Comparison of ENCODE assay signal across 25 cellular contexts in genomic region chr1:219917281-219917680, GRCh38. TPM values are rescaled to one million over a fixed set of nuclear protein-coding genes. Genes with fewer than 3 reads are reported as not detected.
DNase-seq lines count a peak whose midpoint lies in the region; ATAC-seq and TF ChIP-seq lines count a peak whose summit lies in the region.
"Had no signal": no experiment of that assay in that cellular context is flagged by ENCODE, and none has a peak within 500 bp of the region (broad histone marks: within the 10 kb centered on the region; RNA-seq: fewer than 3 reads in every experiment).

No MANE protein-coding gene starts in this region.

- H3K79me1 ChIP-seq in trophoblast cell (ENCODE audit: low read length) (no peaks in the 10 kb centered on the region), neuronal stem cell (ENCODE audit: low read depth, low read length) (no peaks in the 10 kb centered on the region)

- H3K79me2 ChIP-seq in HCT116 (ENCODE audit: insufficient read depth, low read length), result no peaks in the 10 kb centered on the region
- H3K79me2 ChIP-seq in trophoblast cell (ENCODE audit: control insufficient read depth, insufficient read depth, low read length, poor library complexity), result no peaks in the 10 kb centered on the region

- H3K4me1 ChIP-seq in HCT116 (ENCODE audit: control insufficient read depth in 1 of 2, insufficient read depth in 2 of 2, low read length in 2 of 2) (peaks cover 8 to 15% of the 10 kb centered on the region in 2 experiments), trophoblast cell (ENCODE audit: control insufficient read depth in 1 of 2, insufficient read depth in 2 of 2, low read length in 2 of 2) (no peaks in the 10 kb centered on the region), ovary (ENCODE audit: insufficient read depth) (no peaks in the 10 kb centered on the region), neuronal stem cell (ENCODE audit: control insufficient read depth in 2 of 2, insufficient read depth in 1 of 2, low read depth in 1 of 2, low read length in 2 of 2) (no peaks in the 10 kb centered on the region)
- H3K4me1 ChIP-seq: BE2C, BLaER1 had no signal

- intact Hi-C loops in HCT116 (cut with micrococcal nuclease) (no loop called here), ovary (cut with DNase I) (no loop called here)

- H3K18ac ChIP-seq in trophoblast cell (ENCODE audit: low read length) (no peak overlapping the region), neuronal stem cell (ENCODE audit: low read length) (no peak overlapping the region)

- BruUV-seq in HCT116 (replicated peaks; lab: Mats Ljungman, UMichigan), result no TSS peak

- RAD21 ChIA-PET in HCT116 (lab: Charles Lee; ENCODE audit: low non-redundant PET in 1 of 2, low total read pairs in 2 of 2, uncharacterized antibody in 2 of 2, unreplicated experiment in 2 of 2), result no interaction called here

- no peak overlapping the region for H3K4ac ChIP-seq in trophoblast cell (ENCODE audit: low read depth, low read length)
- no peak overlapping the region for H3K4ac ChIP-seq in neuronal stem cell (ENCODE audit: low read length)

- no peak; the same call in 1 of the 2 replicates for ATAC-seq in HCT116
- ATAC-seq: GM12878 had no signal

- H2BK120ac ChIP-seq in trophoblast cell (ENCODE audit: insufficient read depth, low read length, poor library complexity), result no peak overlapping the region
- H2BK120ac ChIP-seq in neuronal stem cell (ENCODE audit: low read depth, low read length), result no peak overlapping the region

- TF ChIP-seq CTCF in HCT116 (IDR thresholded peaks at IDR 0.05 in 2 of 3, conservative IDR thresholded peaks at IDR 0.05 in 1 of 3; ENCODE audit: borderline replicate concordance in 1 of 3, insufficient read depth in 1 of 3, low read depth in 2 of 3, low read length in 2 of 3) (no peak), ovary (IDR thresholded peaks at IDR 0.05) (no peak)

- H4K20me1 ChIP-seq in HCT116 (ENCODE audit: insufficient read depth), result no peaks in the 10 kb centered on the region
- H4K20me1 ChIP-seq: BLaER1 had no signal

- no peak overlapping the region for H3K9ac ChIP-seq in HCT116 (ENCODE audit: low read length)
- no peak overlapping the region for H3K9ac ChIP-seq in trophoblast cell (ENCODE audit: low read length)
- no peak overlapping the region for H3K9ac ChIP-seq in neuronal stem cell (ENCODE audit: low read depth, low read length, poor library complexity)
- H3K9ac ChIP-seq: BLaER1 had no signal

- no peak for TF ChIP-seq RAD21 in HCT116 (IDR thresholded peaks at IDR 0.05; ENCODE audit: low read depth)

- POLR2A ChIA-PET in HCT116 (lab: Charles Lee), result no interaction called here

- no peak overlapping the region for H3K23ac ChIP-seq in trophoblast cell (ENCODE audit: low read length)
- no peak overlapping the region for H3K23ac ChIP-seq in neuronal stem cell (ENCODE audit: low read depth, low read length, poor library complexity)

- H4K8ac ChIP-seq in trophoblast cell (ENCODE audit: low read depth, low read length) (no peak overlapping the region), neuronal stem cell (ENCODE audit: low read depth, low read length) (no peak overlapping the region)

- H2AK5ac ChIP-seq in trophoblast cell (ENCODE audit: low read length) (no peak overlapping the region), neuronal stem cell (ENCODE audit: low read depth, low read length) (no peak overlapping the region)

- no peaks in the 10 kb centered on the region for H3K9me2 ChIP-seq in HCT116 (ENCODE audit: insufficient read depth)

- H2BK12ac ChIP-seq in trophoblast cell (ENCODE audit: low read length) (no peak overlapping the region), neuronal stem cell (ENCODE audit: low read length) (no peak overlapping the region)

- H3K14ac ChIP-seq in trophoblast cell (ENCODE audit: low read length) (no peak overlapping the region), neuronal stem cell (ENCODE audit: low read length) (no peak overlapping the region)

- H3K36me3 ChIP-seq in HCT116 (ENCODE audit: control insufficient read depth in 1 of 2, insufficient read depth in 2 of 2, low read length in 2 of 2), result no peaks in the 10 kb centered on the region
- no peaks in the 10 kb centered on the region for H3K36me3 ChIP-seq in trophoblast cell (ENCODE audit: control insufficient read depth in 1 of 2, insufficient read depth in 2 of 2, low read length in 2 of 2)
- no peaks in the 10 kb centered on the region for H3K36me3 ChIP-seq in ovary
- no peaks in the 10 kb centered on the region for H3K36me3 ChIP-seq in neuronal stem cell (replicated peaks in 1 of 2; ENCODE audit: control insufficient read depth in 2 of 2, insufficient read depth in 2 of 2, low read length in 2 of 2)
- H3K36me3 ChIP-seq: BE2C, BLaER1 had no signal

- H4K12ac ChIP-seq in trophoblast cell (ENCODE audit: low read depth, low read length), result no peak overlapping the region

- CTCF ChIA-PET in HCT116 (lab: Charles Lee), result no interaction called here

- no peak for TF ChIP-seq EP300 in ovary (IDR thresholded peaks at IDR 0.05)

- H3K9me3 ChIP-seq in HCT116 (ENCODE audit: control insufficient read depth in 1 of 2, insufficient read depth in 1 of 2, low read depth in 1 of 2, low read length in 2 of 2) (no peaks in the 10 kb centered on the region), trophoblast cell (ENCODE audit: insufficient read depth, low read depth, low read length) (no peaks in the 10 kb centered on the region), ovary (no peaks in the 10 kb centered on the region), neuronal stem cell (replicated peaks in 1 of 2; ENCODE audit: control insufficient read depth in 2 of 2, insufficient read depth in 1 of 2, low read depth in 1 of 2, low read length in 2 of 2) (no peaks in the 10 kb centered on the region)
- H3K9me3 ChIP-seq: A549, BE2C, BLaER1 had no signal

- H4K91ac ChIP-seq in trophoblast cell (ENCODE audit: low read depth, low read length), result no peak overlapping the region
- H4K91ac ChIP-seq in neuronal stem cell (ENCODE audit: low read depth, low read length, poor library complexity), result no peak overlapping the region

- DNase-seq in HCT116 (ENCODE audit: low read depth, low spot score) (no peak), epithelial cell of prostate (ENCODE audit: low read depth, low spot score) (no peak), trophoblast cell (peak; percentile 66 to 70), ovary (no peak), neuronal stem cell (ENCODE audit: low spot score) (no peak)
- DNase-seq: BE2C; C1 segment of cervical spinal cord; CD4-positive, alpha-beta memory T cell; CD4-positive, CD25-positive, alpha-beta regulatory T cell; CD8-positive, alpha-beta memory T cell; COR-L47; DMS 273 treated with DMSO at 0.1 percent for 48 hours; DMS153; DMS79; DND-41; GDM1 had no signal

- H3K27me3 ChIP-seq in HCT116 (ENCODE audit: insufficient read depth, low read length) (peaks cover 9% of the 10 kb centered on the region; the same call in 1 of the 2 replicates), trophoblast cell (ENCODE audit: insufficient read depth, low read length) (no peaks in the 10 kb centered on the region), ovary (no peaks in the 10 kb centered on the region), neuronal stem cell (ENCODE audit: control insufficient read depth in 3 of 3, insufficient read depth in 3 of 3, low read depth in 1 of 3, low read length in 3 of 3) (peaks cover 0 to 7% (median 0%) of the 10 kb centered on the region in 3 experiments)
- H3K27me3 ChIP-seq: BLaER1 had no signal

- peak overlapping the region; percentile 91 for H2AFZ ChIP-seq in HCT116 (ENCODE audit: low read depth, low read length, poor library complexity, severe bottlenecking)
- no peak overlapping the region for H2AFZ ChIP-seq in trophoblast cell (ENCODE audit: insufficient read depth, low read length, poor library complexity)
- no peak overlapping the region for H2AFZ ChIP-seq in neuronal stem cell (ENCODE audit: low read length)

- H3K4me3 ChIP-seq in HCT116 (replicated peaks in 1 of 2; ENCODE audit: low read depth in 1 of 2, low read length in 2 of 2), result 0 out of 4 replicates have a peak overlapping the region, but pooled peaks of 1 of the 2 experiments have one; percentile 5
- no peak overlapping the region for H3K4me3 ChIP-seq in trophoblast cell (ENCODE audit: low read depth, low read length)
- no peak overlapping the region for H3K4me3 ChIP-seq in ovary
- no peak overlapping the region for H3K4me3 ChIP-seq in neuronal stem cell (ENCODE audit: low read length in 2 of 2)
- H3K4me3 ChIP-seq: A549, BLaER1, GM12878 had no signal

- H3K27ac ChIP-seq in HCT116 (ENCODE audit: low read depth, low read length) (no peak overlapping the region), epithelial cell of prostate (peak overlapping the region; percentile 14), trophoblast cell (ENCODE audit: low read depth, low read length) (no peak overlapping the region), ovary (no peak overlapping the region), neuronal stem cell (replicated peaks; ENCODE audit: low read length) (no peak overlapping the region)
- H3K27ac ChIP-seq: 22Rv1, A549, BLaER1 had no signal

- TF ChIP-seq POLR2A in HCT116 (IDR thresholded peaks at IDR 0.05; ENCODE audit: borderline replicate concordance, extremely low read depth, insufficient read depth, insufficient read length), result no peak
- no peak for TF ChIP-seq POLR2A in ovary (IDR thresholded peaks at IDR 0.05)

- WGBS in trophoblast cell (ENCODE audit: extremely low coverage, insufficient coverage, insufficient read length), result no CpG with 5 or more reads among the region's 1 CpG
- 75 to 89% (median 81%) methylated on average over 1 of the region's 1 CpG for WGBS in ovary, 3 donors
- WGBS in neuronal stem cell (ENCODE audit: extremely low coverage in 2 of 2, insufficient read length in 2 of 2, insufficient replicate concordance in 1 of 2), 2 donors, result no CpG with 5 or more reads among the region's 1 CpG

- H2BK5ac ChIP-seq in trophoblast cell (ENCODE audit: low read depth, low read length, poor library complexity) (no peak overlapping the region), neuronal stem cell (ENCODE audit: low read length) (no peak overlapping the region)

- H3K4me2 ChIP-seq in HCT116 (ENCODE audit: low read length), result peak overlapping the region; percentile 65
- no peak overlapping the region for H3K4me2 ChIP-seq in trophoblast cell (ENCODE audit: low read length)
- no peak overlapping the region for H3K4me2 ChIP-seq in neuronal stem cell (ENCODE audit: insufficient read depth, low read length, poor library complexity, severe bottlenecking)
- H3K4me2 ChIP-seq: A549, BLaER1 had no signal

- H2BK15ac ChIP-seq in neuronal stem cell (ENCODE audit: low read length), result no peak overlapping the region

RNA-seq across cellular contexts. Expression of gene SLC30A10, which starts 11.1 kb away (rescaled TPM):
- total RNA-seq in HCT116 (2021; ENCODE audit: unreplicated experiment), result 0.15 TPM
- 0.04 TPM in 1 of 2 replicates, not detected in the other for polyA plus RNA-seq in HCT116 (2012)
- polyA plus RNA-seq in trophoblast cell (2013), result 0.14 and 0.19 TPM in 2 replicates
- total RNA-seq in ovary, result 1 to 10 TPM in 3 of 7 donors, under 1 TPM in 4; 0.23 to 2.9 (median 0.48) TPM
- under 1 TPM; 0.18 to 0.75 TPM for polyA plus RNA-seq in ovary
- polyA plus RNA-seq in neuronal stem cell (2013, experiment 1 of 2), result 0.42 TPM
- 0.53 TPM for polyA plus RNA-seq in neuronal stem cell (2013, experiment 2 of 2)
- total RNA-seq: A172; CD4-positive, alpha-beta memory T cell; CD4-positive, CD25-positive, alpha-beta regulatory T cell; CD8-positive, alpha-beta memory T cell; Daoy; G401; GM12878 had no signal
- polyA plus RNA-seq: AG04450; CD14-positive monocyte; CD4-positive, alpha-beta memory T cell; CD4-positive, CD25-positive, alpha-beta regulatory T cell; CD8-positive, alpha-beta memory T cell; GM12878 had no signal

Comparison
In these comparisons a context has a peak if more than half of its experiments do, and no peak if none do; other contexts are left out.
1. DNase-seq: peak in trophoblast cell (2 of 2); none in HCT116 (single experiment), epithelial cell of prostate (single experiment), ovary (0 of 5) and neuronal stem cell (single experiment).